ENCODE assay signal across 1 cellular context in genomic region chr10:34286136-34286739, GRCh38.
TF ChIP-seq lines count a peak whose summit lies in the region.

No MANE protein-coding gene starts in this region.

TF ChIP-seq in SK-N-SH treated with all-trans-retinoic acid at 6 μM for 48 hours, 23 proteins besides CTCF, POLR2A, EP300 and RAD21 (continued from another document):
- TF ChIP-seq POU6F1 (CRISPR knock-in tag; IDR thresholded peaks at IDR 0.05; ENCODE audit: borderline replicate concordance, low read depth) = no peak
- no peak for TF ChIP-seq TSHZ2 (CRISPR knock-in tag; IDR thresholded peaks at IDR 0.05)
- TF ChIP-seq GLIS3 (CRISPR knock-in tag; IDR thresholded peaks at IDR 0.05) = no peak
- TF ChIP-seq TCF4 (CRISPR knock-in tag; IDR thresholded peaks at IDR 0.05; ENCODE audit: borderline replicate concordance) = no peak
- no peak for TF ChIP-seq ISL1 (CRISPR knock-in tag; IDR thresholded peaks at IDR 0.05)
- no peak for TF ChIP-seq ZFP3 (CRISPR knock-in tag; IDR thresholded peaks at IDR 0.05)
